In genomic region chr17:36089888-36090836, GRCh38 we compare ENCODE assay signal across 8 cellular contexts. TPM values are rescaled to one million over a fixed set of nuclear protein-coding genes. Genes with fewer than 3 reads are reported as not detected.
DNase-seq lines count a peak whose midpoint lies in the region; ATAC-seq and TF ChIP-seq lines count a peak whose summit lies in the region.

Gene CCL3 (minus strand): TSS chr17:36090143. CDS start chr17:36090058, 85 bp downstream.

- no peaks in the 10 kb centered on the region for H3K9me3 Mint-ChIP-seq in activated B cell treated with CpG ODN at 0.5 μM for 24 hours
- H3K9me3 Mint-ChIP-seq in naive B cell: no peaks in the 10 kb centered on the region
- no peaks in the 10 kb centered on the region for H3K9me3 Mint-ChIP-seq in Caco-2 (ENCODE audit: unreplicated experiment)

- peak within 1 kb of the TSS; percentile 86 for H3K4me3 Mint-ChIP-seq in activated B cell treated with CpG ODN at 0.5 μM for 24 hours
- H3K4me3 Mint-ChIP-seq in naive B cell: peak within 1 kb of the TSS; percentile 80 to 92 (median 87)
- no peak within 1 kb of the TSS for H3K4me3 Mint-ChIP-seq in Caco-2 (ENCODE audit: unreplicated experiment)

- BruUV-seq in Caco-2 (replicated peaks; lab: Mats Ljungman, UMichigan): no TSS peak

- TF ChIP-seq CTCF in activated B cell treated with CpG ODN at 0.5 μM for 24 hours (IDR thresholded peaks at IDR 0.05): no peak
- TF ChIP-seq CTCF in Caco-2 (IDR thresholded peaks at IDR 0.05; ENCODE audit: insufficient read depth in 1 of 2, low read depth in 1 of 2, low read length in 1 of 2, severe bottlenecking in 1 of 2, unreplicated experiment in 1 of 2): no peak

- H3K27me3 ChIP-seq in BLaER1 treated with 17β-estradiol and CSF1 and Interleukin-3, amounts not matched to agents 10 nM and 100 nM: no peaks in the 10 kb centered on the region
- H3K27me3 ChIP-seq in Caco-2 (replicated peaks; ENCODE audit: control insufficient read depth, insufficient read depth, low read length): no peaks in the 10 kb centered on the region; the same call in 1 of the 2 replicates

- H3K36me3 Mint-ChIP-seq in activated B cell treated with CpG ODN at 0.5 μM for 24 hours (ENCODE audit: low read depth): peaks cover 9% of the 10 kb centered on the region
- peaks cover 0 to 11% of the 10 kb centered on the region in 2 donors for H3K36me3 Mint-ChIP-seq in naive B cell
- no peaks in the 10 kb centered on the region for H3K36me3 Mint-ChIP-seq in Caco-2 (ENCODE audit: insufficient read depth, unreplicated experiment)

- CTCF ChIA-PET in activated B cell treated with CpG ODN at 0.5 μM for 24 hours (lab: Charles Lee) (interaction anchor here (1.3 to 3.4 kb wide), 5 partner anchors 18 to 121 kb away, joined by 3 to 17 read pairs (median 9); no protein-coding TSS in a partner anchor), Caco-2 (lab: Charles Lee) (no interaction called here)

- ATAC-seq in HG03097 (IDR thresholded peaks at IDR 0.05; ENCODE audit: low FRiP score, unreplicated experiment) (peak; percentile 67), activated B cell treated with CpG ODN at 0.5 μM for 24 hours (ENCODE audit: low read depth) (peak; percentile 78), naive B cell (ENCODE audit: low read depth in 2 of 2) (peak; percentile 90)

- H3K4me2 ChIP-seq in BLaER1 treated with 17β-estradiol and CSF1 and Interleukin-3, amounts not matched to agents 10 nM and 100 nM: peak within 1 kb of the TSS; percentile 85 to 99 (median 88)

- peak within 1 kb of the TSS; percentile 89 to 99 (median 94) for H3K27ac ChIP-seq in BLaER1 treated with 17β-estradiol and CSF1 and Interleukin-3, amounts not matched to agents 10 nM and 100 nM

- DNase-seq in activated B cell treated with CpG ODN at 0.5 μM for 24 hours (peak; percentile 71), naive B cell (peak; percentile 77), activated gamma-delta T cell (lab: John Stamatoyannopoulos, UW) (no peak), Caco-2 (no peak), NCI-H82 (lab: John Stamatoyannopoulos, UW) (no peak)

- peaks cover 69 to 90% (median 79%) of the 10 kb centered on the region in 10 experiments for H3K4me1 ChIP-seq in BLaER1 treated with 17β-estradiol and CSF1 and Interleukin-3, amounts not matched to agents 10 nM and 100 nM
- no peaks in the 10 kb centered on the region for H3K4me1 ChIP-seq in Caco-2

- peak within 1 kb of the TSS; percentile 96 for H3K27ac Mint-ChIP-seq in activated B cell treated with CpG ODN at 0.5 μM for 24 hours
- H3K27ac Mint-ChIP-seq in naive B cell: peak within 1 kb of the TSS; percentile 81 to 98 (median 97)
- H3K27ac Mint-ChIP-seq in Caco-2 (ENCODE audit: unreplicated experiment): no peak within 1 kb of the TSS

- POLR2A ChIA-PET in activated B cell treated with CpG ODN at 0.5 μM for 24 hours (lab: Charles Lee) (interaction anchor here (0.6 to 3.0 kb wide), 20 partner anchors 8 to 512 kb away, joined by 3 to 25 read pairs (median 4); partner anchors contain the start of genes CCL23, CCL3L1, CCL3L3 and CCL4), Caco-2 (lab: Charles Lee) (no interaction called here)

- peak within 1 kb of the TSS; percentile 81 to 98 (median 84) for H3K9ac ChIP-seq in BLaER1 treated with 17β-estradiol and CSF1 and Interleukin-3, amounts not matched to agents 10 nM and 100 nM

- H3K9me3 ChIP-seq in BLaER1 treated with 17β-estradiol and CSF1 and Interleukin-3, amounts not matched to agents 10 nM and 100 nM (replicated peaks in 1 of 11): no peaks in the 10 kb centered on the region
- no peaks in the 10 kb centered on the region for H3K9me3 ChIP-seq in Caco-2

- H3K4me3 ChIP-seq in BLaER1 treated with 17β-estradiol and CSF1 and Interleukin-3, amounts not matched to agents 10 nM and 100 nM: peak within 1 kb of the TSS; percentile 48 to 71 (median 62)
- H3K4me3 ChIP-seq in Caco-2 (ENCODE audit: low read depth, low read length): no peak within 1 kb of the TSS

- H3K4me1 Mint-ChIP-seq in activated B cell treated with CpG ODN at 0.5 μM for 24 hours (peaks cover 79% of the 10 kb centered on the region), naive B cell (peaks cover 62 to 79% (median 72%) of the 10 kb centered on the region in 3 donors), Caco-2 (ENCODE audit: low read depth, unreplicated experiment) (no peaks in the 10 kb centered on the region)

- no peaks in the 10 kb centered on the region for H4K20me1 ChIP-seq in BLaER1 treated with 17β-estradiol and CSF1 and Interleukin-3, amounts not matched to agents 10 nM and 100 nM

- intact Hi-C loops in activated B cell treated with CpG ODN at 0.5 μM for 24 hours (cut with micrococcal nuclease) (loop anchor here (1.0 to 5.0 kb wide), 10 partner anchors 8 to 1682 kb away; partner anchors contain the start of genes CCL3L1, CCL3L3 and CCL4), Caco-2 (cut with micrococcal nuclease; ENCODE audit: unreplicated experiment) (no loop called here)

- H3K27me3 Mint-ChIP-seq in activated B cell treated with CpG ODN at 0.5 μM for 24 hours: no peaks in the 10 kb centered on the region
- no peaks in the 10 kb centered on the region for H3K27me3 Mint-ChIP-seq in naive B cell
- peaks cover 10% of the 10 kb centered on the region for H3K27me3 Mint-ChIP-seq in Caco-2 (ENCODE audit: insufficient read depth, unreplicated experiment)

- peak; percentile 91 for TF ChIP-seq POLR2A in GM19099 (IDR thresholded peaks at IDR 0.05; ENCODE audit: extremely low read depth, insufficient read length, low read depth)

- H3K36me3 ChIP-seq in BLaER1 treated with 17β-estradiol and CSF1 and Interleukin-3, amounts not matched to agents 10 nM and 100 nM: peaks cover 0 to 9% (median 0%) of the 10 kb centered on the region in 11 experiments; a peak in 6 of 22 replicates
- H3K36me3 ChIP-seq in Caco-2 (ENCODE audit: control insufficient read depth, insufficient read depth, low read length): no peaks in the 10 kb centered on the region

RNA-seq across cellular contexts. Expression of gene CCL3, which starts in this region (rescaled TPM):
- total RNA-seq in activated B cell treated with CpG ODN at 0.5 μM for 24 hours (74.4 and 74.5 TPM in 2 replicates), Caco-2 (2022) (not detected in 2 replicates)
- polyA plus RNA-seq in naive B cell (ENCODE audit: low read depth in 6 of 6): 10 to 100 TPM in 3 of 6 donors, 1 to 10 TPM in 3; 7.0 to 36.8 (median 13.0) TPM

Comparison
In these comparisons a context has a peak if more than half of its experiments do, and no peak if none do; other contexts are left out.
1. RNA of gene CCL3 (total RNA-seq): 74.4 to 74.5 TPM in activated B cell treated with CpG ODN at 0.5 μM for 24 hours; not detected in Caco-2; every median in the first group is over 10 times any median in the second.
2. DNase-seq: peak in activated B cell treated with CpG ODN at 0.5 μM for 24 hours (single experiment) and naive B cell (single experiment); none in activated gamma-delta T cell (single experiment), Caco-2 (0 of 2) and NCI-H82 (single experiment).
3. Peak in every context shown above with its lines, with median percentiles within 50 percentile points of each other: ATAC-seq.